Comparison of ENCODE assay signal across 21 cellular contexts in the genomic region with DNA sequence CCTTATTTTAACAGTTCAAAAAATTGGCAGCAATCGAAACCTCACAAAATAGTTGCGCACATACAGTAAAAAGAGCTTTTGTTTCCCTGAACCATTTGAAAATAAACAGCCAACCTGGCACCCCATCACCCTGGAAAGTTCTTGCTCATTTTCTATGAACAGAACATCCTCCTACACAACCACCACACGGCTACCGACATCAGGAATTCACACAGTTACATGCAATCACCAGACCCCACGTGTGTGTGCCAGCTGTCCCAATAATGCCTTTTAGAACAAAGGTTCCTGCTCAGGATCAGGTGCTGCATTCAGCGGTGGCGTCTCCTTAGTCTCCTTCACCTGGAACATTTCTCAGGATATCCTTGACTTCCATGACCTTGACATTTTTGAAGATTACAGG.
"Had no signal": no experiment of that assay in that cellular context is flagged by ENCODE, and none has a peak within 500 bp of the region (broad histone marks: within the 10 kb centered on the region; RNA-seq: fewer than 3 reads in every experiment).

No MANE protein-coding gene starts in this region.

- H3K4me3 ChIP-seq: ascending aorta, coronary artery, dorsolateral prefrontal cortex, heart left ventricle, lower lobe of right lung, neural progenitor cell, right lobe of liver, tibial nerve had no signal

- H3K9me3 ChIP-seq: ascending aorta, heart left ventricle, lower lobe of right lung, right lobe of liver, tibial nerve had no signal

- ATAC-seq: effector memory CD8-positive, alpha-beta T cell; heart left ventricle; left lobe of liver; lower lobe of right lung; natural killer cell; right lobe of liver had no signal

- H3K36me3 ChIP-seq: ascending aorta, brain microvascular endothelial cell, heart left ventricle, lower lobe of right lung, neural progenitor cell, right lobe of liver, tibial nerve had no signal

- H3K27ac ChIP-seq: ascending aorta, brain microvascular endothelial cell, coronary artery, heart left ventricle, lower lobe of right lung, neural progenitor cell, right lobe of liver, tibial nerve had no signal

- H3K27me3 ChIP-seq: ascending aorta, brain microvascular endothelial cell, dorsolateral prefrontal cortex, heart left ventricle, neural progenitor cell, right lobe of liver, tibial nerve had no signal

- DNase-seq: activated B cell treated with CpG ODN at 0.5 μM for 24 hours; activated gamma-delta T cell; activated T-cell treated with anti-CD3 and anti-CD28 coated beads for 4 hours; brain microvascular endothelial cell; dorsolateral prefrontal cortex; effector memory CD8-positive, alpha-beta T cell; foreskin fibroblast; heart left ventricle; kidney glomerular epithelial cell; lower lobe of right lung; mesendoderm; natural killer cell; occipital lobe; stimulated activated CD4-positive, alpha-beta T cell treated with anti-CD3 and anti-CD28 coated beads, Interleukin-2, amount 100 ng/mL, for 48 hours; stimulated activated naive CD4-positive, alpha-beta T cell treated with Interleukin-2 at 50 U/mL for 16 hours had no signal

- H3K4me1 ChIP-seq: ascending aorta, heart left ventricle, lower lobe of right lung, neural progenitor cell, tibial nerve had no signal
